13 cellular contexts compared by ENCODE assay signal in genomic region chr1:31702836-31703404, GRCh38. TPM values are rescaled to one million over a fixed set of nuclear protein-coding genes. Genes with fewer than 3 reads are reported as not detected.
DNase-seq lines count a peak whose midpoint lies in the region; ATAC-seq and TF ChIP-seq lines count a peak whose summit lies in the region.
"Had no signal": no experiment of that assay in that cellular context is flagged by ENCODE, and none has a peak within 500 bp of the region (broad histone marks: within the 10 kb centered on the region; RNA-seq: fewer than 3 reads in every experiment).

No MANE protein-coding gene starts in this region.

- peak overlapping the region; percentile 36 to 87 for H3K27ac Mint-ChIP-seq in natural killer cell
- no peak overlapping the region for H3K27ac Mint-ChIP-seq in natural killer cell treated with Interleukin-12 subunit alpha and Interleukin-12 subunit beta and Interleukin-15 and Interleukin-18, amount 100 ng/mL, for 72 hours
- no peak overlapping the region for H3K27ac Mint-ChIP-seq in activated naive CD4-positive, alpha-beta T cell treated with anti-CD3 and anti-CD28 coated beads for 36 hours
- H3K27ac Mint-ChIP-seq in activated CD4-positive, alpha-beta T cell treated with anti-CD3 and anti-CD28 coated beads, Interleukin-2, amount 10 ng/mL, durations not matched to agents 7 days and 5 days: no peak overlapping the region
- H3K27ac Mint-ChIP-seq: activated naive CD4-positive, alpha-beta T cell treated with anti-CD3 and anti-CD28 coated beads, Interleukin-2, amount 50 U/mL, for 72 hours had no signal

- H3K4me2 ChIP-seq in neuronal stem cell (ENCODE audit: insufficient read depth, low read length, poor library complexity, severe bottlenecking): no peak overlapping the region

- H2BK12ac ChIP-seq in neuronal stem cell (ENCODE audit: low read length): no peak overlapping the region

- no peak overlapping the region for H4K8ac ChIP-seq in neuronal stem cell (ENCODE audit: low read depth, low read length)

- H3K27ac ChIP-seq in epithelial cell of prostate: peak overlapping the region; percentile 87
- no peak overlapping the region for H3K27ac ChIP-seq in neuronal stem cell (replicated peaks; ENCODE audit: low read length)
- H3K27ac ChIP-seq in aorta (ENCODE audit: low read depth in 1 of 2, low read length in 2 of 2): peak overlapping the region; percentile 2 to 62

- no peak overlapping the region for H3K18ac ChIP-seq in neuronal stem cell (ENCODE audit: low read length)

- peak overlapping the region; percentile 12 for H3K23ac ChIP-seq in neuronal stem cell (ENCODE audit: low read depth, low read length, poor library complexity)

- H3K4me3 ChIP-seq in neuronal stem cell (ENCODE audit: low read length in 2 of 2) (no peak overlapping the region), aorta (ENCODE audit: low read length in 2 of 2) (peak overlapping the region in 1 of 2 donors; percentile 39)

- H3K9ac ChIP-seq in neuronal stem cell (ENCODE audit: low read depth, low read length, poor library complexity): no peak overlapping the region

- peak overlapping the region; percentile 2 for H2BK15ac ChIP-seq in neuronal stem cell (ENCODE audit: low read length)

- H3K36me3 Mint-ChIP-seq in natural killer cell: no peaks in the 10 kb centered on the region
- no peaks in the 10 kb centered on the region for H3K36me3 Mint-ChIP-seq in natural killer cell treated with Interleukin-12 subunit alpha and Interleukin-12 subunit beta and Interleukin-15 and Interleukin-18, amount 100 ng/mL, for 72 hours
- no peaks in the 10 kb centered on the region for H3K36me3 Mint-ChIP-seq in activated naive CD4-positive, alpha-beta T cell treated with anti-CD3 and anti-CD28 coated beads for 36 hours (ENCODE audit: low read depth)
- H3K36me3 Mint-ChIP-seq in activated CD4-positive, alpha-beta T cell treated with anti-CD3 and anti-CD28 coated beads, Interleukin-2, amount 10 ng/mL, durations not matched to agents 7 days and 5 days (ENCODE audit: low read depth): no peaks in the 10 kb centered on the region
- H3K36me3 Mint-ChIP-seq: activated naive CD4-positive, alpha-beta T cell treated with anti-CD3 and anti-CD28 coated beads, Interleukin-2, amount 50 U/mL, for 72 hours had no signal

- H3K4me1 ChIP-seq in neuronal stem cell (ENCODE audit: control insufficient read depth in 2 of 2, insufficient read depth in 1 of 2, low read depth in 1 of 2, low read length in 2 of 2) (peaks cover 0 to 9% of the 10 kb centered on the region in 2 donors), aorta (ENCODE audit: control insufficient read depth in 1 of 2, insufficient read depth in 2 of 2, low read length in 2 of 2) (no peaks in the 10 kb centered on the region)

- H3K27me3 ChIP-seq in neuronal stem cell (ENCODE audit: control insufficient read depth in 3 of 3, insufficient read depth in 3 of 3, low read depth in 1 of 3, low read length in 3 of 3): peaks cover 0 to 69% (median 16%) of the 10 kb centered on the region in 3 experiments
- H3K27me3 ChIP-seq in aorta (ENCODE audit: control insufficient read depth in 1 of 2, insufficient read depth in 2 of 2, low read length in 1 of 2): no peaks in the 10 kb centered on the region

- H2AK5ac ChIP-seq in neuronal stem cell (ENCODE audit: low read depth, low read length): no peak overlapping the region

- CTCF ChIA-PET in activated naive CD4-positive, alpha-beta T cell treated with anti-CD3 and anti-CD28 coated beads for 36 hours (lab: Charles Lee): interaction anchor here (0.7 to 2.8 kb wide), 4 partner anchors 9 to 39 kb away, joined by 3 to 12 read pairs (median 4); no protein-coding TSS in a partner anchor
- CTCF ChIA-PET in activated CD4-positive, alpha-beta T cell treated with anti-CD3 and anti-CD28 coated beads, Interleukin-2, amount 10 ng/mL, durations not matched to agents 7 days and 5 days (lab: Charles Lee): interaction anchor here (0.8 to 1.5 kb wide), 4 partner anchors 8 to 80 kb away, joined by 3 to 4 read pairs (median 4); no protein-coding TSS in a partner anchor

- no peak overlapping the region for H2BK5ac ChIP-seq in neuronal stem cell (ENCODE audit: low read length)

- H3K9me3 Mint-ChIP-seq in natural killer cell: no peaks in the 10 kb centered on the region
- no peaks in the 10 kb centered on the region for H3K9me3 Mint-ChIP-seq in natural killer cell treated with Interleukin-12 subunit alpha and Interleukin-12 subunit beta and Interleukin-15 and Interleukin-18, amount 100 ng/mL, for 72 hours
- H3K9me3 Mint-ChIP-seq in activated naive CD4-positive, alpha-beta T cell treated with anti-CD3 and anti-CD28 coated beads for 36 hours: no peaks in the 10 kb centered on the region
- no peaks in the 10 kb centered on the region for H3K9me3 Mint-ChIP-seq in activated CD4-positive, alpha-beta T cell treated with anti-CD3 and anti-CD28 coated beads, Interleukin-2, amount 10 ng/mL, durations not matched to agents 7 days and 5 days
- H3K9me3 Mint-ChIP-seq: activated naive CD4-positive, alpha-beta T cell treated with anti-CD3 and anti-CD28 coated beads, Interleukin-2, amount 50 U/mL, for 72 hours had no signal

- intact Hi-C loops in natural killer cell (cut with micrococcal nuclease) (no loop called here), aorta (cut with DNase I) (loop anchor here in 1 of 2 donors (5.0 kb wide), 1 partner anchor 141 kb away; no protein-coding TSS in a partner anchor)
- intact Hi-C loops in activated naive CD4-positive, alpha-beta T cell treated with anti-CD3 and anti-CD28 coated beads for 36 hours (cut with micrococcal nuclease): no loop called here

- no peaks in the 10 kb centered on the region for H3K9me3 ChIP-seq in neuronal stem cell (replicated peaks in 1 of 2; ENCODE audit: control insufficient read depth in 2 of 2, insufficient read depth in 1 of 2, low read depth in 1 of 2, low read length in 2 of 2)
- no peaks in the 10 kb centered on the region for H3K9me3 ChIP-seq in aorta (ENCODE audit: control insufficient read depth, low read length)

- peaks cover 7 to 13% of the 10 kb centered on the region in 2 donors for H3K27me3 Mint-ChIP-seq in natural killer cell (ENCODE audit: low read depth in 2 of 2)
- H3K27me3 Mint-ChIP-seq in natural killer cell treated with Interleukin-12 subunit alpha and Interleukin-12 subunit beta and Interleukin-15 and Interleukin-18, amount 100 ng/mL, for 72 hours: no peaks in the 10 kb centered on the region
- H3K27me3 Mint-ChIP-seq in activated naive CD4-positive, alpha-beta T cell treated with anti-CD3 and anti-CD28 coated beads for 36 hours (ENCODE audit: low read depth): peaks cover 29% of the 10 kb centered on the region
- peaks cover 31% of the 10 kb centered on the region for H3K27me3 Mint-ChIP-seq in activated CD4-positive, alpha-beta T cell treated with anti-CD3 and anti-CD28 coated beads, Interleukin-2, amount 10 ng/mL, durations not matched to agents 7 days and 5 days

- H2AFZ ChIP-seq in neuronal stem cell (ENCODE audit: low read length): no peak overlapping the region

- TF ChIP-seq CTCF in natural killer cell (IDR thresholded peaks at IDR 0.05): no peak

- no peak overlapping the region for H3K4me3 Mint-ChIP-seq in natural killer cell
- H3K4me3 Mint-ChIP-seq in natural killer cell treated with Interleukin-12 subunit alpha and Interleukin-12 subunit beta and Interleukin-15 and Interleukin-18, amount 100 ng/mL, for 72 hours: no peak overlapping the region
- H3K4me3 Mint-ChIP-seq in activated naive CD4-positive, alpha-beta T cell treated with anti-CD3 and anti-CD28 coated beads for 36 hours: no peak overlapping the region
- H3K4me3 Mint-ChIP-seq in activated CD4-positive, alpha-beta T cell treated with anti-CD3 and anti-CD28 coated beads, Interleukin-2, amount 10 ng/mL, durations not matched to agents 7 days and 5 days: no peak overlapping the region

- no peak overlapping the region for H3K4ac ChIP-seq in neuronal stem cell (ENCODE audit: low read length)

- H4K91ac ChIP-seq in neuronal stem cell (ENCODE audit: low read depth, low read length, poor library complexity): no peak overlapping the region

- no peak overlapping the region for H2BK120ac ChIP-seq in neuronal stem cell (ENCODE audit: low read depth, low read length)

- H3K14ac ChIP-seq in neuronal stem cell (ENCODE audit: low read length): no peak overlapping the region

- H3K4me1 Mint-ChIP-seq in natural killer cell: peaks cover 53 to 68% of the 10 kb centered on the region in 2 donors
- H3K4me1 Mint-ChIP-seq in natural killer cell treated with Interleukin-12 subunit alpha and Interleukin-12 subunit beta and Interleukin-15 and Interleukin-18, amount 100 ng/mL, for 72 hours (ENCODE audit: low read depth in 2 of 2): peaks cover 58 to 71% of the 10 kb centered on the region in 2 donors
- peaks cover 37% of the 10 kb centered on the region for H3K4me1 Mint-ChIP-seq in activated naive CD4-positive, alpha-beta T cell treated with anti-CD3 and anti-CD28 coated beads for 36 hours (ENCODE audit: low read depth)
- H3K4me1 Mint-ChIP-seq in activated CD4-positive, alpha-beta T cell treated with anti-CD3 and anti-CD28 coated beads, Interleukin-2, amount 10 ng/mL, durations not matched to agents 7 days and 5 days: peaks cover 31% of the 10 kb centered on the region

- H3K79me1 ChIP-seq in neuronal stem cell (ENCODE audit: low read depth, low read length): no peaks in the 10 kb centered on the region

- no peaks in the 10 kb centered on the region for H3K36me3 ChIP-seq in neuronal stem cell (replicated peaks in 1 of 2; ENCODE audit: control insufficient read depth in 2 of 2, insufficient read depth in 2 of 2, low read length in 2 of 2)
- H3K36me3 ChIP-seq in aorta (ENCODE audit: control insufficient read depth in 1 of 2, insufficient read depth in 2 of 2, low read length in 1 of 2): no peaks in the 10 kb centered on the region

- POLR2A ChIA-PET in activated CD4-positive, alpha-beta T cell treated with anti-CD3 and anti-CD28 coated beads, Interleukin-2, amount 10 ng/mL, durations not matched to agents 7 days and 5 days (lab: Charles Lee): no interaction called here

- ATAC-seq in natural killer cell: no peak
- no peak for ATAC-seq in natural killer cell treated with Interleukin-12 subunit alpha and Interleukin-12 subunit beta and Interleukin-15 and Interleukin-18, amount 100 ng/mL, for 72 hours
- no peak for ATAC-seq in aorta (ENCODE audit: low FRiP score)
- ATAC-seq: activated naive CD4-positive, alpha-beta T cell treated with anti-CD3 and anti-CD28 coated beads, Interleukin-2, amount 50 U/mL, for 72 hours had no signal

- WGBS in neuronal stem cell (ENCODE audit: extremely low coverage in 2 of 2, insufficient read length in 2 of 2, insufficient replicate concordance in 1 of 2), 2 donors: no CpG with 5 or more reads among the region's 8 CpGs
- WGBS in aorta, 2 donors: 67 to 69% methylated on average over 8 of the region's 8 CpGs

- no peak for DNase-seq in natural killer cell
- no peak for DNase-seq in natural killer cell treated with Interleukin-12 subunit alpha and Interleukin-12 subunit beta and Interleukin-15 and Interleukin-18, amount 100 ng/mL, for 72 hours (ENCODE audit: low spot score)
- no peak for DNase-seq in epithelial cell of prostate (ENCODE audit: low read depth, low spot score)
- DNase-seq in neuronal stem cell (ENCODE audit: low spot score): no peak
- no peak for DNase-seq in aorta
- no peak for DNase-seq in DMS79 (lab: John Stamatoyannopoulos, UW)
- no peak for DNase-seq in activated naive CD4-positive, alpha-beta T cell treated with anti-CD3 and anti-CD28 coated beads for 36 hours
- DNase-seq in activated CD4-positive, alpha-beta T cell treated with anti-CD3 and anti-CD28 coated beads, Interleukin-2, amount 10 ng/mL, durations not matched to agents 7 days and 5 days: no peak
- DNase-seq: midbrain; MM.1S; NCI-H446; stimulated activated CD4-positive, alpha-beta T cell treated with anti-CD3 and anti-CD28 coated beads, Interleukin-15, amount 100 ng/mL, for 24 hours had no signal

RNA-seq across cellular contexts. Expression of gene COL16A1, which starts 0.9 kb away (rescaled TPM):
- total RNA-seq in natural killer cell (under 1 TPM in 1 of 3 donors, not detected in 2; 0.14 TPM), aorta (100 to 1,000 TPM in 1 of 2 donors, 10 to 100 TPM in 1; 71.4 to 188 TPM)
- 1 to 10 TPM in 1 of 2 donors, under 1 TPM in 1; 0.73 to 1.6 TPM for total RNA-seq in natural killer cell treated with Interleukin-12 subunit alpha and Interleukin-12 subunit beta and Interleukin-15 and Interleukin-18, amount 100 ng/mL, for 72 hours
- 1.2 TPM for polyA plus RNA-seq in neuronal stem cell (2013, experiment 1 of 2)
- 1.3 TPM for polyA plus RNA-seq in neuronal stem cell (2013, experiment 2 of 2)
- polyA plus RNA-seq in aorta: 100 to 1,000 TPM in 1 of 2 donors, 10 to 100 TPM in 1; 39.8 to 358 TPM
- total RNA-seq in activated naive CD4-positive, alpha-beta T cell treated with anti-CD3 and anti-CD28 coated beads for 36 hours: under 1 TPM; 0.17 to 0.47 TPM
- total RNA-seq in activated CD4-positive, alpha-beta T cell treated with anti-CD3 and anti-CD28 coated beads, Interleukin-2, amount 10 ng/mL, durations not matched to agents 7 days and 5 days: not detected

RNA-seq across cellular contexts. Expression of gene PEF1, which starts 58.2 kb away (rescaled TPM):
- 10 to 100 TPM; 48.9 to 62.8 (median 49.9) TPM for total RNA-seq in natural killer cell
- total RNA-seq in natural killer cell treated with Interleukin-12 subunit alpha and Interleukin-12 subunit beta and Interleukin-15 and Interleukin-18, amount 100 ng/mL, for 72 hours: 10 to 100 TPM; 45.5 to 55.9 TPM
- polyA plus RNA-seq in neuronal stem cell (2013, experiment 1 of 2): 43.1 TPM
- 43.8 TPM for polyA plus RNA-seq in neuronal stem cell (2013, experiment 2 of 2)
- total RNA-seq in aorta: 10 to 100 TPM; 57.9 to 65.0 TPM
- polyA plus RNA-seq in aorta: 10 to 100 TPM; 75.5 to 83.9 TPM
- 10 to 100 TPM; 79.6 to 80.6 TPM for total RNA-seq in activated naive CD4-positive, alpha-beta T cell treated with anti-CD3 and anti-CD28 coated beads for 36 hours
- 10 to 100 TPM; 50.4 to 51.6 TPM for total RNA-seq in activated CD4-positive, alpha-beta T cell treated with anti-CD3 and anti-CD28 coated beads, Interleukin-2, amount 10 ng/mL, durations not matched to agents 7 days and 5 days

Comparison
In these comparisons a context has a peak if more than half of its experiments do, and no peak if none do; other contexts are left out.
1. H3K27ac Mint-ChIP-seq: peak in natural killer cell (2 of 2); none in natural killer cell treated with Interleukin-12 subunit alpha and Interleukin-12 subunit beta and Interleukin-15 and Interleukin-18, amount 100 ng/mL, for 72 hours (0 of 2), activated naive CD4-positive, alpha-beta T cell treated with anti-CD3 and anti-CD28 coated beads for 36 hours (single experiment) and activated CD4-positive, alpha-beta T cell treated with anti-CD3 and anti-CD28 coated beads, Interleukin-2, amount 10 ng/mL, durations not matched to agents 7 days and 5 days (single experiment).
2. RNA of gene COL16A1, which starts 0.9 kb away (total RNA-seq): 71.4 to 188 TPM in aorta; 0.73 to 1.6 TPM in natural killer cell treated with Interleukin-12 subunit alpha and Interleukin-12 subunit beta and Interleukin-15 and Interleukin-18, amount 100 ng/mL, for 72 hours, 0.17 to 0.47 TPM in activated naive CD4-positive, alpha-beta T cell treated with anti-CD3 and anti-CD28 coated beads for 36 hours, 0.14 TPM in natural killer cell and not detected in activated CD4-positive, alpha-beta T cell treated with anti-CD3 and anti-CD28 coated beads, Interleukin-2, amount 10 ng/mL, durations not matched to agents 7 days and 5 days; every median in the first group is over 10 times any median in the second.